Comparison of ENCODE assay signal across 8 cellular contexts in the genomic region with DNA sequence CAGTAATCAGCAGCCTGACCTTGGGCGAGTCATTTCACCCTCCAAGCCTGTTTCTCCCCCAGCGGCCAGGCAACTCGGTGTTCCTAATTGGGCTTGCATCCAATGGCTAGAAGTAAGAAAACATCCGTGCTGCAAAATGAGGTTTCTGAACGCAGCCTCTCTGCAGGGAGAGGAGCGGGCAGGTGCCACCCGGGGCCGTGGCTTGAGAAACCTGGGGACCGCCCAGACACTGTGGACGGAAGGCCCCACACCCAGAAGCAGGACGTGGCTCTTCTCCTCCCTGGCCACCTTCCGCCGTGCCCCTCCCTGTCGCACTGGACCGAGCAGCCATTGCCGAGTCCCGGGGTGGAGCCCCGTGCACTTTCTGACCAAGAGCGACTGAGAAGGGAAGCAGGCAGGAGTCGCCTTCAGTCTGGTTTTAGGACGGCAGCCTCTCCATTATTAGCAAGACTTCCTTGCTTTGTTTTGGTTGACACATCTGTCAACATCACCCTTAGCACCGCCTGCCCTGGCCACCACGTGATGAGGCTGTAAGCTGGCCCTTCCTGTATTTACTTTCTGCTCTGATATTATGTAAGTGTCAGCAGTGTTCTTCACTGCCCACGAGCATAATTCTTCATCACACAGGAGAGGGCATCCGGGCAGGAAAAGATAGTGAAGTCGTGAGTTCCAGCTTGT. TPM values are rescaled to one million over a fixed set of nuclear protein-coding genes. Genes with fewer than 3 reads are reported as not detected.
DNase-seq lines count a peak whose midpoint lies in the region; ATAC-seq, FAIRE-seq and TF ChIP-seq lines count a peak whose summit lies in the region.

No MANE protein-coding gene starts in this region.

- no peak for FAIRE-seq in HTR-8/SVneo (lab: Jason Lieb, UNC)

- no peaks in the 10 kb centered on the region for H3K9me3 ChIP-seq in ovary

- ATAC-seq in GM21529 (IDR thresholded peaks at IDR 0.05; ENCODE audit: unreplicated experiment), result no peak

- peak overlapping the region; percentile 94 to 98 for H3K27ac ChIP-seq in ovary

- 0 to 1% (median 0%) methylated on average over 24 to 26 of the region's 26 CpGs for WGBS in ovary, 3 donors

- H3K36me3 ChIP-seq in ovary, result no peaks in the 10 kb centered on the region

- peak; percentile 21 for TF ChIP-seq POLR2A in ovary (IDR thresholded peaks at IDR 0.05)

- peak overlapping the region; percentile 95 for H3K4me3 ChIP-seq in ovary

- TF ChIP-seq CTCF in ovary (IDR thresholded peaks at IDR 0.05), result peak in 1 of 3 donors; percentile 23

- peak; percentile 35 for DNase-seq in NCI-H345 (lab: John Stamatoyannopoulos, UW)
- DNase-seq in NCI-H345 treated with DMSO at 0.1 percent for 48 hours (lab: John Stamatoyannopoulos, UW; ENCODE audit: unreplicated experiment), result no peak
- peak; percentile 55 for DNase-seq in HTR-8/SVneo (ENCODE audit: insufficient read length, low spot score)
- peak; percentile 13 to 44 for DNase-seq in SHP77 (lab: John Stamatoyannopoulos, UW)
- peak; percentile 46 for DNase-seq in amniotic stem cell (lab: John Stamatoyannopoulos, UW)
- peak; percentile 92 for DNase-seq in cardiac septum (ENCODE audit: low spot score)
- peak; percentile 78 to 82 (median 80) for DNase-seq in ovary

- TF ChIP-seq EP300 in ovary (IDR thresholded peaks at IDR 0.05), result no peak

- H3K4me1 ChIP-seq in ovary (ENCODE audit: insufficient read depth), result peaks cover 4% of the 10 kb centered on the region

- intact Hi-C loops in cardiac septum (cut with DNase I) (loop anchor here (5.0 kb wide), 1 partner anchor 55 kb away; a partner anchor contains a TSS), ovary (cut with DNase I) (loop anchor here in 3 of 4 donors (2.0 to 10.0 kb wide), 4 partner anchors 20 to 802 kb away; a partner anchor contains a TSS)

- H3K27me3 ChIP-seq in ovary, result no peaks in the 10 kb centered on the region

RNA-seq across cellular contexts. Expression of a gene that starts 0.8 kb away (rescaled TPM):
- total RNA-seq in cardiac septum (87.4 TPM), ovary (100 to 1,000 TPM in 6 of 7 donors, 10 to 100 TPM in 1; 95.4 to 299 (median 170) TPM)
- 100 to 1,000 TPM; 219 to 259 TPM for polyA plus RNA-seq in ovary

RNA-seq across cellular contexts. Expression of a gene that starts 29.0 kb away (rescaled TPM):
- not detected for total RNA-seq in cardiac septum
- under 1 TPM in 3 of 7 donors, not detected in 4; 0.15 to 0.23 (median 0.20) TPM for total RNA-seq in ovary
- 1 to 10 TPM in 1 of 2 donors, under 1 TPM in 1; 0.13 to 1.3 TPM for polyA plus RNA-seq in ovary

RNA-seq across cellular contexts. Expression of a gene that starts 56.6 kb away (rescaled TPM):
- total RNA-seq in cardiac septum (12.7 TPM), ovary (10 to 100 TPM in 5 of 7 donors, 1 to 10 TPM in 2; 6.0 to 29.9 (median 14.7) TPM)
- 10 to 100 TPM in 1 of 2 donors, 1 to 10 TPM in 1; 8.7 to 15.8 TPM for polyA plus RNA-seq in ovary
